In the genomic region with DNA sequence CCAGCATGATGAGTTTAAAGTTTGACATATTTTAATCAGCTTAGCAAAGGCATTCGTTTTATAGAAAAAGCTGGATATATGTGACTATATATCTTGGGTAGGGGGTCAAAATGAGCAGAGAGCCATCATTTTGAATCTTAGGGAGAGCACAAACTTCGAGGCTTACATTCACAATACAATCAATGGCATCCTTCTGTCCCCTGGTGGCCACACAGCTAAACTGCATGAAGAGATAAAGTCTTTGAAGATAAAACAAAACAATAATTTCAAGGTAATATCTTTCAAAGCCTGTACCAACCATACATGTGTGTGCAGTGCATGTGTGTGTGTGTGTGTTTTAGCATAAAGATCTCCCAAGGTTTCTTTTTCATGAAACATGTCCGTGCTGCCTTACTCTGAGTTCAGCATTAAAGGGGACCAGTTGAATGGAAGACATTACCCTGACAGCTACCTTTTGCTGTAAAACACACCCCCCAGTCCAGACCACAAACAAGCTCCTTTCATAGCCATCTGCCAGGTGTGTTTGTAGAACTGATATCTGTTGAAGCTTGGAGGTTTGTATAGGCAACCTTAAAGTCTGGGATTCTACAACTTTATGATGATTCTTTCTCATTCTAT, we compare ENCODE assay signal across 3 cellular contexts.
TF ChIP-seq lines count a peak whose summit lies in the region.

No MANE protein-coding gene starts in this region.

TF ChIP-seq in GM12891, 5 proteins besides CTCF, POLR2A, EP300 and RAD21:
- TF ChIP-seq POU2F2 (IDR thresholded peaks at IDR 0.05; ENCODE audit: low read depth, low read length): no peak
- no peak for TF ChIP-seq PAX5 (IDR thresholded peaks at IDR 0.05; ENCODE audit: insufficient read depth, low read length, severe bottlenecking)
- TF ChIP-seq TAF1 (IDR thresholded peaks at IDR 0.05; ENCODE audit: low read depth, low read length): no peak
- no peak for TF ChIP-seq SPI1 (IDR thresholded peaks at IDR 0.05; ENCODE audit: low read depth, low read length)
- TF ChIP-seq POLR2AphosphoS5 (IDR thresholded peaks at IDR 0.05; ENCODE audit: low read depth, low read length): no peak
TF ChIP-seq in GM12891: peak in this region for 0.

TF ChIP-seq in SK-N-SH, 30 proteins besides CTCF, POLR2A, EP300 and RAD21:
- TF ChIP-seq EZH2phosphoT487 (IDR thresholded peaks at IDR 0.05; ENCODE audit: borderline replicate concordance, low read depth) (no peak), SMC3 (IDR thresholded peaks at IDR 0.05; ENCODE audit: low read depth, low read length) (peak; percentile 78)

TF ChIP-seq in K562, 482 proteins besides CTCF, POLR2A, EP300 and RAD21:
- TF ChIP-seq ZSCAN29 (IDR thresholded peaks at IDR 0.05) (no peak), ZNF124 (CRISPR knock-in tag; IDR thresholded peaks at IDR 0.05) (no peak), TAF1 (IDR thresholded peaks at IDR 0.05; ENCODE audit: control insufficient read depth, extremely low read depth, insufficient read depth, low read length, severe bottlenecking) (no peak), STAG1 (CRISPR knock-in tag; IDR thresholded peaks at IDR 0.05; ENCODE audit: borderline replicate concordance) (peak; percentile 33; the same call in 1 of the 2 replicates), USF2 (CRISPR knock-in tag; IDR thresholded peaks at IDR 0.05) (no peak), CC2D1A (IDR thresholded peaks at IDR 0.05) (0 out of 2 replicates have a peak, but pooled peaks have one; percentile 21), KLF16 (IDR thresholded peaks at IDR 0.05) (peak; percentile 38; the same call in 1 of the 2 replicates), ZBTB1 (CRISPR knock-in tag; IDR thresholded peaks at IDR 0.05; ENCODE audit: borderline replicate concordance, low read depth) (no peak), SMC3 (conservative IDR thresholded peaks at IDR 0.05; ENCODE audit: insufficient read depth, low read depth, low read length) (peak; percentile 93), TCF7L2 (IDR thresholded peaks at IDR 0.05; ENCODE audit: low read depth, low read length) (no peak)
- TF ChIP-seq, protein P1, sequence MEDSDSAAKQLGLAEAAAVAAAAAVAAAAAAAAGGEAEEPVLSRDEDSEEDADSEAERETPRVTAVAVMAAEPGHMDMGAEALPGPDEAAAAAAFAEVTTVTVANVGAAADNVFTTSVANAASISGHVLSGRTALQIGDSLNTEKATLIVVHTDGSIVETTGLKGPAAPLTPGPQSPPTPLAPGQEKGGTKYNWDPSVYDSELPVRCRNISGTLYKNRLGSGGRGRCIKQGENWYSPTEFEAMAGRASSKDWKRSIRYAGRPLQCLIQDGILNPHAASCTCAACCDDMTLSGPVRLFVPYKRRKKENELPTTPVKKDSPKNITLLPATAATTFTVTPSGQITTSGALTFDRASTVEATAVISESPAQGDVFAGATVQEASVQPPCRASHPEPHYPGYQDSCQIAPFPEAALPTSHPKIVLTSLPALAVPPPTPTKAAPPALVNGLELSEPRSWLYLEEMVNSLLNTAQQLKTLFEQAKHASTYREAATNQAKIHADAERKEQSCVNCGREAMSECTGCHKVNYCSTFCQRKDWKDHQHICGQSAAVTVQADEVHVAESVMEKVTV (CRISPR knock-in tag; IDR thresholded peaks at IDR 0.05): peak; percentile 73
